In the genomic region with DNA sequence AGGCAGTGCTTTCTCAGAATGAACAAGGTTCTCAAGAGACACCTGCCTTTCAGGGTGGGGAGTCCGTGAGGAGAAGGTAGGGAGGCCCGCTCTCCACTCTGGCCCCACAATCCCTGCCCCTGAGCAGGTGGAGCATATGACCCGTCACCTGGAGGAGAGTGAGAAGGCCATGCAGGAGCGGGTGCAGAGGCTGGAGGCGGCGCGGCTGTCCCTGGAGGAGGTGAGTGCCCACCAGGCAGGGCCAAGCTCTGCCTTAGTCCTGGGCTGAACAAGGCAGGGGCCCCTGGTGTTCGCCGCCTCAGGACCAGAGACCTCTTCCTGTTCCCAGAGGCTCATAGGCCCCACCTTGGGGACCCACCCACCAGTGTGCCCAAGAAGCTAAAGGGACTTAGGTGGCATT, we compare ENCODE assay signal across 17 cellular contexts. TPM values are rescaled to one million over a fixed set of nuclear protein-coding genes. Genes with fewer than 3 reads are reported as not detected.
"Had no signal": no experiment of that assay in that cellular context is flagged by ENCODE, and none has a peak within 500 bp of the region (broad histone marks: within the 10 kb centered on the region; RNA-seq: fewer than 3 reads in every experiment).

No MANE protein-coding gene starts in this region.

- H3K36me3 Mint-ChIP-seq: immature natural killer cell had no signal

- DNase-seq: activated CD4-positive, CD25-positive, alpha-beta regulatory T cell; activated CD8-positive, alpha-beta memory T cell treated with anti-CD3 and anti-CD28 coated beads, Interleukin-2, amount 50 U/mL, for 4 hours; activated CD8-positive, alpha-beta T cell treated with anti-CD3 and anti-CD28 coated beads, Interleukin-2, amount 10 ng/mL, durations not matched to agents 7 days and 5 days; activated gamma-delta T cell; activated naive CD8-positive, alpha-beta T cell treated with anti-CD3 and anti-CD28 coated beads for 36 hours; activated T-cell treated with anti-CD3 and anti-CD28 coated beads, Interleukin-2, amount 50 U/mL, for 48 hours; brain microvascular endothelial cell; effector memory CD4-positive, alpha-beta T cell; foreskin keratinocyte; immature natural killer cell; mesendoderm; stimulated activated CD4-positive, alpha-beta T cell treated with anti-CD3 and anti-CD28 coated beads, Interleukin-1b, Interleukin-23, amount 100 ng/mL, for 48 hours had no signal

- H3K4me1 ChIP-seq: foreskin keratinocyte had no signal

- H3K27me3 Mint-ChIP-seq: activated CD4-positive, alpha-beta T cell treated with anti-CD3 and anti-CD28 coated beads, Interleukin-2, amount 10 ng/mL, durations not matched to agents 24 days and 14 days; activated naive CD8-positive, alpha-beta T cell treated with anti-CD3 and anti-CD28 coated beads for 36 hours had no signal

- H3K9me3 Mint-ChIP-seq: activated CD4-positive, alpha-beta T cell treated with anti-CD3 and anti-CD28 coated beads, Interleukin-2, amount 10 ng/mL, durations not matched to agents 24 days and 14 days; activated naive CD8-positive, alpha-beta T cell treated with anti-CD3 and anti-CD28 coated beads for 36 hours; dendritic cell treated with granulocyte-macrophage colony-stimulating factor and Interleukin-4, amounts not matched to agents 40 ng/mL and 50 ng/mL, for 4 days; immature natural killer cell; T-helper 2 cell treated with Interferon-gamma antibody and Interleukin-4, amounts not matched to agents 5 μg/mL and 100 μg/mL, for 36 hours had no signal

- H3K27ac Mint-ChIP-seq: activated naive CD8-positive, alpha-beta T cell treated with anti-CD3 and anti-CD28 coated beads for 36 hours; dendritic cell treated with granulocyte-macrophage colony-stimulating factor and Interleukin-4, amounts not matched to agents 40 ng/mL and 50 ng/mL, for 4 days; immature natural killer cell; T-helper 2 cell treated with Interferon-gamma antibody and Interleukin-4, amounts not matched to agents 5 μg/mL and 100 μg/mL, for 36 hours had no signal

- H3K9me3 ChIP-seq: pancreas, vagina had no signal

- H3K4me3 Mint-ChIP-seq: dendritic cell treated with granulocyte-macrophage colony-stimulating factor and Interleukin-4, amounts not matched to agents 40 ng/mL and 50 ng/mL, for 4 days had no signal

- ATAC-seq: activated CD8-positive, alpha-beta T cell treated with anti-CD3 and anti-CD28 coated beads, Interleukin-2, amount 10 ng/mL, durations not matched to agents 7 days and 5 days; foreskin keratinocyte; pancreas had no signal

- H3K27me3 ChIP-seq: brain microvascular endothelial cell, pancreas, vagina had no signal

- H3K4me3 ChIP-seq: pancreas, vagina had no signal

- H3K27ac ChIP-seq: brain microvascular endothelial cell, foreskin keratinocyte, pancreas, vagina had no signal

RNA-seq across cellular contexts. Expression of gene RAC3, which starts 2.5 kb away (rescaled TPM):
- polyA plus RNA-seq: immature natural killer cell had no signal
